In the genomic region with DNA sequence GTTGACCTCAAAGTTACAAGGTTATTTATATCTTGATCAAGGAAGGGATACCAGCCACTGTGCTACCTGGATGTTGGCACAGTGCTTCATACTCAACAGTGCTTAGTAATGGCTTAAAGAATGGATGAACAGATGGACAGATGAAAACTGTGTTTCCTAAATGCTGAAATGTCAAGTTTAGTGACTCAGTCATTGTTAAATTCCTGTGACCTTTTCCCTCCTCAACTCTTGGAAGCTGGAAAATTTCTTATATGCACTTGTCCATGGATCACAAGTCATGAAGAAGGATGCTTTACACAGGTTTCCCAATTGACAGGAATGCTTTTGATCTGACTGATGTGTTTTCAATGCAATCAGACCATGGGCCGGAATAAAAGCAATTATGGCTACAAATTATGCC, we compare ENCODE assay signal across 1 cellular context.
TF ChIP-seq lines count a peak whose summit lies in the region.

No MANE protein-coding gene starts in this region.

TF ChIP-seq in HCT116, 20 proteins besides CTCF, POLR2A, EP300 and RAD21 (continued from another document):
- TF ChIP-seq, protein P1, sequence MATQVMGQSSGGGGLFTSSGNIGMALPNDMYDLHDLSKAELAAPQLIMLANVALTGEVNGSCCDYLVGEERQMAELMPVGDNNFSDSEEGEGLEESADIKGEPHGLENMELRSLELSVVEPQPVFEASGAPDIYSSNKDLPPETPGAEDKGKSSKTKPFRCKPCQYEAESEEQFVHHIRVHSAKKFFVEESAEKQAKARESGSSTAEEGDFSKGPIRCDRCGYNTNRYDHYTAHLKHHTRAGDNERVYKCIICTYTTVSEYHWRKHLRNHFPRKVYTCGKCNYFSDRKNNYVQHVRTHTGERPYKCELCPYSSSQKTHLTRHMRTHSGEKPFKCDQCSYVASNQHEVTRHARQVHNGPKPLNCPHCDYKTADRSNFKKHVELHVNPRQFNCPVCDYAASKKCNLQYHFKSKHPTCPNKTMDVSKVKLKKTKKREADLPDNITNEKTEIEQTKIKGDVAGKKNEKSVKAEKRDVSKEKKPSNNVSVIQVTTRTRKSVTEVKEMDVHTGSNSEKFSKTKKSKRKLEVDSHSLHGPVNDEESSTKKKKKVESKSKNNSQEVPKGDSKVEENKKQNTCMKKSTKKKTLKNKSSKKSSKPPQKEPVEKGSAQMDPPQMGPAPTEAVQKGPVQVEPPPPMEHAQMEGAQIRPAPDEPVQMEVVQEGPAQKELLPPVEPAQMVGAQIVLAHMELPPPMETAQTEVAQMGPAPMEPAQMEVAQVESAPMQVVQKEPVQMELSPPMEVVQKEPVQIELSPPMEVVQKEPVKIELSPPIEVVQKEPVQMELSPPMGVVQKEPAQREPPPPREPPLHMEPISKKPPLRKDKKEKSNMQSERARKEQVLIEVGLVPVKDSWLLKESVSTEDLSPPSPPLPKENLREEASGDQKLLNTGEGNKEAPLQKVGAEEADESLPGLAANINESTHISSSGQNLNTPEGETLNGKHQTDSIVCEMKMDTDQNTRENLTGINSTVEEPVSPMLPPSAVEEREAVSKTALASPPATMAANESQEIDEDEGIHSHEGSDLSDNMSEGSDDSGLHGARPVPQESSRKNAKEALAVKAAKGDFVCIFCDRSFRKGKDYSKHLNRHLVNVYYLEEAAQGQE (IDR thresholded peaks at IDR 0.05; ENCODE audit: low read depth) = no peak
